8 cellular contexts compared by ENCODE assay signal in the genomic region with DNA sequence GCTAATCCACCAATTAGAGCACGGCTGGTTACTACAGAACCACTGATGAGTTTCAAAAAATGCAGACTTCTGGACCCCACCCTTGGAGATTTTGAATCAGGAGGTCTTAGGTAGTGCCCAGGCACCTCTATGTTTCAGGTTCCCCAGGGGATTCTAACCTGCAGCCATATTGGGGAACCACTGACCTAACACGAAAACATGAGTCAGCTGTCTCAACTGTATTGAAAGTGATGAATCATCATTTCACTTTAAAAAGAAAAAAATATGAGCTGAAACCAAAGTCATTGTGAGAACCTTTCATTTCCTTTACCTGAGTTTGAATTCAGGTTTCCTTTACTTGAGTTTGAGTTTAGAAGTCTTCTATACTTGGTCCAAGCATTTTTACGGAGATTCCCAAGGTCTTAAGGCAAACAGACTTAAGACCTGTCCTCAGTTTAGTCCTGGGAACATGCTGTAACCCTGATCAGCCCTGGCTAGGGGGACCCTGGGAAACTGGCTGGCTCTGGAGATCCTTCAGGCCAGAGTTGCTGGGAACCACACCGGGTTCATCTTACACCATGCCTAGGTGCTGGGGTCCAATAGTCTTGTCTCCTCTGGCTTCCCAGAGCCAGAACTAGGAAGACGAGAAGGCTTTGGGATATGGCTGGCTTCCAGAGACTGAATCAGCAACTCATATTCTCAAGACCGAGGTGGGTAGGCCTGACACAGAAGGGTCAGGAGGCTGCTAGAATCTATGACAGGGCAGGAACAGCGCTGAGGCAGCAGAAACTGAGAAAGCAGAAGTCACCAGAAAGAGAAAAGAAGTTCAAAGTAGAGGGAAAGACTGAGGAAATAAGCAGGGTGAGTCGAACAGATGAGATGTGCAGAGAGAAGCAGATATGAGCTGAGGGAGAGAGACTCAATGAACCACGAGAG. TPM values are rescaled to one million over a fixed set of nuclear protein-coding genes. Genes with fewer than 3 reads are reported as not detected.
DNase-seq lines count a peak whose midpoint lies in the region; ATAC-seq, FAIRE-seq and TF ChIP-seq lines count a peak whose summit lies in the region.

No MANE protein-coding gene starts in this region.

- H3K9me3 ChIP-seq in thyroid gland = no peaks in the 10 kb centered on the region
- no peaks in the 10 kb centered on the region for H3K9me3 ChIP-seq in small intestine (ENCODE audit: control insufficient read depth, low read depth)

- H3K4me3 ChIP-seq in thyroid gland (replicated peaks in 1 of 3) = no peak overlapping the region
- H3K4me3 ChIP-seq in small intestine (ENCODE audit: low read depth in 1 of 2, low read length in 2 of 2) = no peak overlapping the region

- DNase-seq in GM04504 (ENCODE audit: low read depth) (peak; percentile 63), GM20000 (ENCODE audit: low spot score) (peak; percentile 79), iris pigment epithelial cell (ENCODE audit: low read depth) (peak; percentile 90), urothelium cell line (ENCODE audit: low spot score) (peak; percentile 25), thyroid gland (no peak), small intestine (no peak)
- peak; percentile 38 to 59 for DNase-seq in activated CD4-positive, alpha-beta T cell treated with anti-CD3 and anti-CD28 coated beads, Interleukin-2, amount 50 U/mL, for 48 hours

- intact Hi-C loops in thyroid gland (cut with DNase I) = no loop called here

- H3K36me3 ChIP-seq in thyroid gland (no peaks in the 10 kb centered on the region), small intestine (ENCODE audit: control insufficient read depth in 2 of 2, insufficient read depth in 2 of 2, low read length in 2 of 2) (no peaks in the 10 kb centered on the region)

- whole genome bisulfite sequencing in thyroid gland, 2 donors = 82 to 83% methylated on average over 9 of the region's 9 CpGs
- 70 to 79% (median 76%) methylated on average over 9 of the region's 9 CpGs for WGBS in small intestine, 3 donors

- ATAC-seq in HG03460 (IDR thresholded peaks at IDR 0.05; ENCODE audit: unreplicated experiment) = peak; percentile 86

- H3K27ac ChIP-seq in thyroid gland (no peak overlapping the region), small intestine (ENCODE audit: low read depth in 1 of 2, low read length in 1 of 2) (peak overlapping the region in 1 of 2 donors; percentile 81)

- no peak for TF ChIP-seq POLR2A in thyroid gland (IDR thresholded peaks at IDR 0.05)

- FAIRE-seq in urothelium cell line (lab: Jason Lieb, UNC) (no peak), small intestine (lab: Jason Lieb, UNC) (no peak)

- no peak for TF ChIP-seq CTCF in GM20000 (IDR thresholded peaks at IDR 0.05; ENCODE audit: extremely low read depth, missing control alignments)
- TF ChIP-seq CTCF in thyroid gland (IDR thresholded peaks at IDR 0.05) = no peak

- no peaks in the 10 kb centered on the region for H3K27me3 ChIP-seq in thyroid gland
- H3K27me3 ChIP-seq in small intestine (ENCODE audit: control insufficient read depth in 2 of 2, insufficient read depth in 2 of 2, low read length in 2 of 2) = no peaks in the 10 kb centered on the region

- H3K4me1 ChIP-seq in thyroid gland (no peaks in the 10 kb centered on the region), small intestine (ENCODE audit: control insufficient read depth in 2 of 2, insufficient read depth in 1 of 2, low read depth in 1 of 2, low read length in 1 of 2) (no peaks in the 10 kb centered on the region)

RNA-seq across cellular contexts. Expression of a gene that starts 16.5 kb away (rescaled TPM):
- 1 to 10 TPM in 3 of 4 donors, under 1 TPM in 1; 0.78 to 2.6 (median 1.6) TPM for total RNA-seq in thyroid gland
- under 1 TPM in 1 of 3 donors, not detected in 2; 0.42 TPM for polyA plus RNA-seq in small intestine

RNA-seq across cellular contexts. Expression of a gene that starts 43.5 kb away (rescaled TPM):
- 1 to 10 TPM; 3.0 to 6.5 (median 4.9) TPM for total RNA-seq in thyroid gland
- 1 to 10 TPM; 1.1 to 3.4 (median 1.1) TPM for polyA plus RNA-seq in small intestine

RNA-seq across cellular contexts. Expression of a gene that starts 56.1 kb away (rescaled TPM):
- 10 to 100 TPM; 16.2 to 32.7 (median 27.7) TPM for total RNA-seq in thyroid gland
- polyA plus RNA-seq in small intestine = 10 to 100 TPM; 54.9 to 60.4 (median 55.0) TPM

Comparison
In these comparisons a context has a peak if more than half of its experiments do, and no peak if none do; other contexts are left out.
1. DNase-seq: peak in GM04504 (single experiment), GM20000 (single experiment), activated CD4-positive, alpha-beta T cell treated with anti-CD3 and anti-CD28 coated beads, Interleukin-2, amount 50 U/mL, for 48 hours (2 of 2), iris pigment epithelial cell (single experiment) and urothelium cell line (single experiment); none in thyroid gland (0 of 2) and small intestine (single experiment).